10 cellular contexts compared by ENCODE assay signal in genomic region chr2:111930875-111931274, GRCh38. TPM values are rescaled to one million over a fixed set of nuclear protein-coding genes. Genes with fewer than 3 reads are reported as not detected.
DNase-seq lines count a peak whose midpoint lies in the region; ATAC-seq, FAIRE-seq and TF ChIP-seq lines count a peak whose summit lies in the region.
"Had no signal": no experiment of that assay in that cellular context is flagged by ENCODE, and none has a peak within 500 bp of the region (broad histone marks: within the 10 kb centered on the region; RNA-seq: fewer than 3 reads in every experiment).

No MANE protein-coding gene starts in this region.

- no peaks in the 10 kb centered on the region for H3K79me2 ChIP-seq in GM23338 (replicated peaks; ENCODE audit: insufficient read depth)

- ATAC-seq in GM23338, result no peak
- peak; percentile 82 for ATAC-seq in foreskin keratinocyte
- ATAC-seq in HG03521 (IDR thresholded peaks at IDR 0.05; ENCODE audit: unreplicated experiment), result no peak

- H3K27ac ChIP-seq in GM23338 (ENCODE audit: low read depth) (no peak overlapping the region), foreskin keratinocyte (no peak overlapping the region), small intestine (ENCODE audit: low read depth in 1 of 2, low read length in 1 of 2) (no peak overlapping the region)
- H3K27ac ChIP-seq: esophagus squamous epithelium, neutrophil had no signal

- H4K20me1 ChIP-seq in GM23338 (replicated peaks; ENCODE audit: insufficient read depth), result no peaks in the 10 kb centered on the region

- peaks cover 2% of the 10 kb centered on the region; the same call in 1 of the 3 replicates for H3K9me3 Mint-ChIP-seq in GM23338
- no peaks in the 10 kb centered on the region for H3K9me3 Mint-ChIP-seq in activated T-helper 2 cell treated with anti-CD3 and anti-CD28 coated beads, Interferon-gamma antibody, Interleukin-2, Interleukin-4, amounts not matched to agents 10 μg/mL and 5 μg/mL and 100 μg/mL, durations not matched to agents 14 hours and 24 hours and 36 hours

- FAIRE-seq in small intestine (lab: Jason Lieb, UNC), result no peak

- H3K27me3 ChIP-seq in GM23338 (ENCODE audit: insufficient read depth), result no peaks in the 10 kb centered on the region
- peaks cover 93% of the 10 kb centered on the region for H3K27me3 ChIP-seq in foreskin keratinocyte
- no peaks in the 10 kb centered on the region for H3K27me3 ChIP-seq in small intestine (ENCODE audit: control insufficient read depth in 2 of 2, insufficient read depth in 2 of 2, low read length in 2 of 2)
- H3K27me3 ChIP-seq: neutrophil had no signal

- in situ Hi-C loops in ACHN (cut with HindIII; ENCODE audit: low pct_ligation_motif_present, low pct_unique_long_range_greater_than_20kb, low sequenced_read_pairs), result no loop called here

- intact Hi-C loops in activated T-helper 2 cell treated with anti-CD3 and anti-CD28 coated beads, Interferon-gamma antibody, Interleukin-2, Interleukin-4, amounts not matched to agents 10 μg/mL and 5 μg/mL and 100 μg/mL, durations not matched to agents 14 hours and 24 hours and 36 hours (cut with micrococcal nuclease), result loop anchor here (5.0 kb wide), 1 partner anchor 51 kb away; no protein-coding TSS in a partner anchor

- no peak overlapping the region for H3K4me3 Mint-ChIP-seq in GM23338
- no peak overlapping the region for H3K4me3 Mint-ChIP-seq in activated T-helper 2 cell treated with anti-CD3 and anti-CD28 coated beads, Interferon-gamma antibody, Interleukin-2, Interleukin-4, amounts not matched to agents 10 μg/mL and 5 μg/mL and 100 μg/mL, durations not matched to agents 14 hours and 24 hours and 36 hours (ENCODE audit: low read depth)

- H3K4me1 ChIP-seq in GM23338 (ENCODE audit: insufficient read depth) (no peaks in the 10 kb centered on the region), foreskin keratinocyte (peaks cover 3% of the 10 kb centered on the region), small intestine (ENCODE audit: control insufficient read depth in 2 of 2, insufficient read depth in 1 of 2, low read depth in 1 of 2, low read length in 1 of 2) (no peaks in the 10 kb centered on the region)

- H3K36me3 Mint-ChIP-seq in GM23338 (ENCODE audit: low read depth), result peaks cover 30% of the 10 kb centered on the region
- H3K36me3 Mint-ChIP-seq in activated T-helper 2 cell treated with anti-CD3 and anti-CD28 coated beads, Interferon-gamma antibody, Interleukin-2, Interleukin-4, amounts not matched to agents 10 μg/mL and 5 μg/mL and 100 μg/mL, durations not matched to agents 14 hours and 24 hours and 36 hours (ENCODE audit: low read depth), result no peaks in the 10 kb centered on the region

- WGBS in small intestine, 3 donors, result 51 to 73% (median 63%) methylated on average over 2 of the region's 2 CpGs

- H3K27me3 Mint-ChIP-seq in GM23338 (ENCODE audit: insufficient read depth, low read depth, poor library complexity), result peaks cover 5% of the 10 kb centered on the region
- H3K27me3 Mint-ChIP-seq in activated T-helper 2 cell treated with anti-CD3 and anti-CD28 coated beads, Interferon-gamma antibody, Interleukin-2, Interleukin-4, amounts not matched to agents 10 μg/mL and 5 μg/mL and 100 μg/mL, durations not matched to agents 14 hours and 24 hours and 36 hours (ENCODE audit: low read depth), result peaks cover 12% of the 10 kb centered on the region

- DNase-seq in ACHN (peak; percentile 72), GM23338 (ENCODE audit: low spot score) (no peak), foreskin keratinocyte (peak; percentile 59 to 82), small intestine (no peak), UCSD-AML1 (lab: John Stamatoyannopoulos, UW; ENCODE audit: unreplicated experiment) (no peak), NCI-H69 (lab: John Stamatoyannopoulos, UW) (no peak)
- DNase-seq in activated T-helper 2 cell treated with anti-CD3 and anti-CD28 coated beads, Interferon-gamma antibody, Interleukin-2, Interleukin-4, amounts not matched to agents 10 μg/mL and 5 μg/mL and 100 μg/mL, durations not matched to agents 14 hours and 24 hours and 36 hours (ENCODE audit: low spot score), result no peak
- DNase-seq: esophagus squamous epithelium had no signal

- peak overlapping the region; percentile 24; the same call in 1 of the 2 replicates for H3K27ac Mint-ChIP-seq in GM23338
- H3K27ac Mint-ChIP-seq in activated T-helper 2 cell treated with anti-CD3 and anti-CD28 coated beads, Interferon-gamma antibody, Interleukin-2, Interleukin-4, amounts not matched to agents 10 μg/mL and 5 μg/mL and 100 μg/mL, durations not matched to agents 14 hours and 24 hours and 36 hours, result peak overlapping the region; percentile 48

- H2AFZ ChIP-seq in GM23338, result no peak overlapping the region

- H3K4me3 ChIP-seq in GM23338 (no peak overlapping the region), small intestine (ENCODE audit: low read depth in 1 of 2, low read length in 2 of 2) (no peak overlapping the region)
- H3K4me3 ChIP-seq: esophagus squamous epithelium had no signal

- H3F3A ChIP-seq in GM23338 (replicated peaks; ENCODE audit: low read depth), result no peaks in the 10 kb centered on the region

- H3K36me3 ChIP-seq in GM23338 (ENCODE audit: insufficient read depth) (no peaks in the 10 kb centered on the region), small intestine (ENCODE audit: control insufficient read depth in 2 of 2, insufficient read depth in 2 of 2, low read length in 2 of 2) (no peaks in the 10 kb centered on the region)
- H3K36me3 ChIP-seq: neutrophil had no signal

- TF ChIP-seq CTCF in GM23338 (conservative IDR thresholded peaks at IDR 0.05; ENCODE audit: low read depth in 2 of 2) (no peak), foreskin keratinocyte (conservative IDR thresholded peaks at IDR 0.05) (no peak)

- peaks cover 10% of the 10 kb centered on the region for H3K4me1 Mint-ChIP-seq in GM23338
- H3K4me1 Mint-ChIP-seq in activated T-helper 2 cell treated with anti-CD3 and anti-CD28 coated beads, Interferon-gamma antibody, Interleukin-2, Interleukin-4, amounts not matched to agents 10 μg/mL and 5 μg/mL and 100 μg/mL, durations not matched to agents 14 hours and 24 hours and 36 hours (ENCODE audit: low read depth), result peaks cover 10% of the 10 kb centered on the region

- H3K4me2 ChIP-seq in GM23338, result no peak overlapping the region

- H3K9me2 ChIP-seq in GM23338 (ENCODE audit: insufficient read depth), result no peaks in the 10 kb centered on the region

- no peaks in the 10 kb centered on the region for H3K9me3 ChIP-seq in small intestine (ENCODE audit: control insufficient read depth, low read depth)
- H3K9me3 ChIP-seq: esophagus squamous epithelium, neutrophil had no signal

TF ChIP-seq in GM23338, 12 proteins besides CTCF, POLR2A, EP300 and RAD21 (continues in another document):
- TF ChIP-seq CREB1 (CRISPR knock-in tag; IDR thresholded peaks at IDR 0.05; ENCODE audit: low read depth) (no peak), ZNF331 (CRISPR knock-in tag; IDR thresholded peaks at IDR 0.05; ENCODE audit: low read depth) (no peak), STAT1 (IDR thresholded peaks at IDR 0.05; ENCODE audit: unreplicated experiment) (no peak), ZNF114 (CRISPR knock-in tag; IDR thresholded peaks at IDR 0.05) (no peak), EZH2phosphoT487 (IDR thresholded peaks at IDR 0.05; ENCODE audit: unreplicated experiment) (no peak)

RNA-seq across cellular contexts. Expression of gene MERTK, which starts 32.5 kb away (rescaled TPM):
- 8.7 and 9.0 TPM in 2 replicates for total RNA-seq in GM23338 (2014; rRNA removed; shearing (Covaris generic))
- polyA plus RNA-seq in GM23338 (2016; fragmentation: Nextera tagmentation; extraction: Ambion mirVana), result 2.4 and 3.0 TPM in 2 replicates
- 1.0 and 1.4 TPM in 2 replicates for total RNA-seq in activated T-helper 2 cell treated with anti-CD3 and anti-CD28 coated beads, Interferon-gamma antibody, Interleukin-2, Interleukin-4, amounts not matched to agents 10 μg/mL and 5 μg/mL and 100 μg/mL, durations not matched to agents 14 hours and 24 hours and 36 hours
- 0.07 TPM in 1 of 2 replicates, not detected in the other for total RNA-seq in foreskin keratinocyte
- 0.02 TPM in 1 of 2 replicates, not detected in the other for polyA plus RNA-seq in foreskin keratinocyte
- 1 to 10 TPM; 4.1 to 9.8 (median 4.9) TPM for polyA plus RNA-seq in small intestine

RNA-seq across cellular contexts. Expression of gene ANAPC1, which starts 46.9 kb away (rescaled TPM):
- 148 and 175 TPM in 2 replicates for total RNA-seq in GM23338 (2014; rRNA removed; shearing (Covaris generic))
- polyA plus RNA-seq in GM23338 (2016; fragmentation: Nextera tagmentation; extraction: Ambion mirVana) (14.0 and 17.8 TPM in 2 replicates), foreskin keratinocyte (8.5 and 9.7 TPM in 2 replicates), small intestine (10 to 100 TPM in 1 of 3 donors, 1 to 10 TPM in 2; 2.4 to 11.5 (median 5.4) TPM)
- total RNA-seq in activated T-helper 2 cell treated with anti-CD3 and anti-CD28 coated beads, Interferon-gamma antibody, Interleukin-2, Interleukin-4, amounts not matched to agents 10 μg/mL and 5 μg/mL and 100 μg/mL, durations not matched to agents 14 hours and 24 hours and 36 hours, result 115 and 121 TPM in 2 replicates
- total RNA-seq in foreskin keratinocyte, result 56.8 and 69.2 TPM in 2 replicates

Comparison
In these comparisons a context has a peak if more than half of its experiments do, and no peak if none do; other contexts are left out.
1. DNase-seq: peak in ACHN (single experiment) and foreskin keratinocyte (2 of 2); none in GM23338 (single experiment), activated T-helper 2 cell treated with anti-CD3 and anti-CD28 coated beads, Interferon-gamma antibody, Interleukin-2, Interleukin-4, amounts not matched to agents 10 μg/mL and 5 μg/mL and 100 μg/mL, durations not matched to agents 14 hours and 24 hours and 36 hours (single experiment), small intestine (single experiment), UCSD-AML1 (single experiment) and NCI-H69 (single experiment).